In genomic region chr2:208570066-208570465, GRCh38 we compare ENCODE assay signal across 28 cellular contexts.
"Had no signal": no experiment of that assay in that cellular context is flagged by ENCODE, and none has a peak within 500 bp of the region (broad histone marks: within the 10 kb centered on the region; RNA-seq: fewer than 3 reads in every experiment).

No MANE protein-coding gene starts in this region.

- H3K4me2 ChIP-seq: neural progenitor cell had no signal

- ATAC-seq: natural killer cell; psoas muscle; right cardiac atrium; right lobe of liver; stimulated activated effector memory CD8-positive, alpha-beta T cell treated with anti-CD3 and anti-CD28 coated beads, Interleukin-12 subunit alpha, Interleukin-12 subunit beta, amount 100 ng/mL, for 72 hours; stimulated activated naive B cell treated with anti-CD40 and anti-IgM and Interleukin-4, amounts not matched to agents 10 μg/mL and 1 μg/mL and 100 μg/mL, for 72 hours; upper lobe of right lung had no signal

- H3K27ac Mint-ChIP-seq: natural killer cell; neural progenitor cell; progenitor cell of endocrine pancreas; stimulated activated effector memory CD8-positive, alpha-beta T cell treated with anti-CD3 and anti-CD28 coated beads, Interleukin-12 subunit alpha, Interleukin-12 subunit beta, amount 100 ng/mL, for 72 hours; stimulated activated naive B cell treated with anti-CD40 and anti-IgM and Interleukin-4, amounts not matched to agents 10 μg/mL and 1 μg/mL and 100 μg/mL, for 72 hours; stimulated activated naive CD8-positive, alpha-beta T cell treated with anti-CD3 and anti-CD28 coated beads, Interleukin-15, Interleukin-2, amounts not matched to agents 100 ng/mL and 50 ng/mL, for 24 hours; type B pancreatic cell had no signal

- H3K4me3 ChIP-seq: neural progenitor cell, ovary, psoas muscle, right lobe of liver, sigmoid colon, stomach, testis, tibial artery, transverse colon, upper lobe of right lung, uterus had no signal

- H3K4me1 ChIP-seq: neural progenitor cell, parathyroid adenoma, psoas muscle, right lobe of liver, sigmoid colon, stomach, testis, tibial artery, upper lobe of right lung, uterus had no signal

- H3K36me3 ChIP-seq: neural progenitor cell, ovary, right lobe of liver, sigmoid colon, stomach, tibial artery, transverse colon, upper lobe of right lung, uterus had no signal

- H3K9me3 ChIP-seq: ovary, psoas muscle, right lobe of liver, sigmoid colon, stomach, testis, tibial artery, transverse colon, upper lobe of right lung, uterus had no signal

- H3K36me3 Mint-ChIP-seq: natural killer cell; neural progenitor cell; stimulated activated effector memory CD8-positive, alpha-beta T cell treated with anti-CD3 and anti-CD28 coated beads, Interleukin-12 subunit alpha, Interleukin-12 subunit beta, amount 100 ng/mL, for 72 hours; stimulated activated naive B cell treated with anti-CD40 and anti-IgM and Interleukin-4, amounts not matched to agents 10 μg/mL and 1 μg/mL and 100 μg/mL, for 72 hours; type B pancreatic cell had no signal

- DNase-seq: natural killer cell; occipital lobe; ovary; posterior cingulate gyrus; psoas muscle; right cardiac atrium; right lobe of liver; sigmoid colon; small intestine; stimulated activated CD4-positive, alpha-beta T cell treated with anti-CD3 and anti-CD28 coated beads, Interleukin-15, amount 100 ng/mL, for 24 hours; stimulated activated CD4-positive, alpha-beta T cell treated with anti-CD3 and anti-CD28 coated beads, Interleukin-2, amount 100 ng/mL, for 24 hours; stimulated activated CD4-positive, alpha-beta T cell treated with anti-CD3 and anti-CD28 coated beads, Interleukin-2, amount 100 ng/mL, for 48 hours; stimulated activated CD4-positive, alpha-beta T cell treated with anti-CD3 and anti-CD28 coated beads, Interleukin-4, amount 100 ng/mL, for 24 hours; stimulated activated naive B cell treated with anti-CD40 and anti-IgM and Interleukin-4, amounts not matched to agents 10 μg/mL and 1 μg/mL and 100 μg/mL, for 72 hours; stimulated activated naive CD4-positive, alpha-beta T cell treated with Interleukin-2 at 50 U/mL for 16 hours; stomach; testis; tibial artery; transverse colon; upper lobe of right lung; uterus had no signal

- H2AFZ ChIP-seq: parathyroid adenoma had no signal

- FAIRE-seq: small intestine had no signal

- H3K9me3 Mint-ChIP-seq: nephron; neural progenitor cell; stimulated activated naive B cell treated with anti-CD40 and anti-IgM and Interleukin-4, amounts not matched to agents 10 μg/mL and 1 μg/mL and 100 μg/mL, for 72 hours; type B pancreatic cell had no signal

- H3K79me2 ChIP-seq: parathyroid adenoma had no signal

- H3K4me3 Mint-ChIP-seq: natural killer cell; neural progenitor cell; stimulated activated effector memory CD8-positive, alpha-beta T cell treated with anti-CD3 and anti-CD28 coated beads, Interleukin-12 subunit alpha, Interleukin-12 subunit beta, amount 100 ng/mL, for 72 hours; stimulated activated naive B cell treated with anti-CD40 and anti-IgM and Interleukin-4, amounts not matched to agents 10 μg/mL and 1 μg/mL and 100 μg/mL, for 72 hours; stimulated activated naive CD8-positive, alpha-beta T cell treated with anti-CD3 and anti-CD28 coated beads, Interleukin-15, Interleukin-2, amounts not matched to agents 100 ng/mL and 50 ng/mL, for 24 hours; type B pancreatic cell had no signal

- H3K9ac ChIP-seq: neural progenitor cell, parathyroid adenoma had no signal

- H3K27me3 ChIP-seq: neural progenitor cell, ovary, right lobe of liver, sigmoid colon, testis, tibial artery, transverse colon, upper lobe of right lung, uterus had no signal

- H3K4me1 Mint-ChIP-seq: natural killer cell; neural progenitor cell; stimulated activated effector memory CD8-positive, alpha-beta T cell treated with anti-CD3 and anti-CD28 coated beads, Interleukin-12 subunit alpha, Interleukin-12 subunit beta, amount 100 ng/mL, for 72 hours; stimulated activated naive B cell treated with anti-CD40 and anti-IgM and Interleukin-4, amounts not matched to agents 10 μg/mL and 1 μg/mL and 100 μg/mL, for 72 hours had no signal

- H3K27ac ChIP-seq: neural progenitor cell, ovary, parathyroid adenoma, psoas muscle, right lobe of liver, sigmoid colon, stomach, testis, tibial artery, transverse colon, upper lobe of right lung, uterus had no signal
